In genomic region chr19:15464394-15465385, GRCh38 we compare ENCODE assay signal across 9 cellular contexts. TPM values are rescaled to one million over a fixed set of nuclear protein-coding genes. Genes with fewer than 3 reads are reported as not detected.
DNase-seq lines count a peak whose midpoint lies in the region; ATAC-seq, FAIRE-seq and TF ChIP-seq lines count a peak whose summit lies in the region.
"Had no signal": no experiment of that assay in that cellular context is flagged by ENCODE, and none has a peak within 500 bp of the region (broad histone marks: within the 10 kb centered on the region; RNA-seq: fewer than 3 reads in every experiment).

TSS of gene RASAL3 (minus strand) at chr19:15464544. CDS start at chr19:15464358, 186 bp downstream.

- TF ChIP-seq CTCF in H1 (IDR thresholded peaks at IDR 0.05; ENCODE audit: control extremely low read depth in 1 of 3, insufficient read depth in 1 of 3, low read depth in 1 of 3, low read length in 3 of 3) (no peak), PC-9 (conservative IDR thresholded peaks at IDR 0.05) (no peak)

- no peaks in the 10 kb centered on the region for H3K79me2 ChIP-seq in H1 (ENCODE audit: control insufficient read depth in 1 of 2, insufficient read depth in 2 of 2, low read length in 2 of 2)
- H3K79me2 ChIP-seq in PC-9 (ENCODE audit: low read depth), result no peaks in the 10 kb centered on the region

- no peak within 1 kb of the TSS for H2BK5ac ChIP-seq in H1 (ENCODE audit: low read depth, low read length)

- CTCF ChIA-PET in H1 (lab: Charles Lee; ENCODE audit: partially characterized antibody), result interaction anchor here (0.7 to 4.5 kb wide), 2 partner anchors 10 to 932 kb away, joined by 5 to 25 read pairs; no protein-coding TSS in a partner anchor
- CTCF ChIA-PET in PC-9 (lab: Charles Lee), result no interaction called here

- H4K5ac ChIP-seq in H1 (ENCODE audit: insufficient read length, low read depth, low read length), result no peak within 1 kb of the TSS

- peak within 1 kb of the TSS; percentile 83; the same call in 1 of the 2 replicates for H4K8ac ChIP-seq in H1 (ENCODE audit: extremely low read depth, insufficient read depth, low read length)

- no peaks in the 10 kb centered on the region for H3K9me3 ChIP-seq in BLaER1 treated with 17β-estradiol and CSF1 and Interleukin-3, amounts not matched to agents 10 nM and 100 nM (replicated peaks in 1 of 11)
- no peaks in the 10 kb centered on the region for H3K9me3 ChIP-seq in H1 (ENCODE audit: insufficient read depth in 2 of 2, low read depth in 1 of 2, low read length in 1 of 2)
- H3K9me3 ChIP-seq in PC-9 (ENCODE audit: insufficient read depth, low read depth), result no peaks in the 10 kb centered on the region

- no peak for FAIRE-seq in H1 (lab: Jason Lieb, UNC)
- FAIRE-seq: bronchial epithelial cell had no signal

- no peaks in the 10 kb centered on the region for H3K9me2 ChIP-seq in PC-9 (ENCODE audit: insufficient read depth)

- H3K4ac ChIP-seq in H1 (replicated peaks; ENCODE audit: insufficient read length, low read depth, low read length), result no peak within 1 kb of the TSS

- peak within 1 kb of the TSS; percentile 25; the same call in 1 of the 2 replicates for H2BK15ac ChIP-seq in H1 (ENCODE audit: low read length)

- H3K4me1 ChIP-seq in BLaER1 treated with 17β-estradiol and CSF1 and Interleukin-3, amounts not matched to agents 10 nM and 100 nM, result peaks cover 60 to 88% (median 81%) of the 10 kb centered on the region in 10 experiments
- H3K4me1 ChIP-seq in H1 (replicated peaks in 1 of 4; ENCODE audit: control insufficient read depth in 3 of 4, insufficient read depth in 4 of 4, low read length in 3 of 4) (peaks cover 0 to 3% (median 2%) of the 10 kb centered on the region in 4 experiments; a peak in 2 of 7 replicates), PC-9 (replicated peaks; ENCODE audit: insufficient read depth) (peaks cover 9% of the 10 kb centered on the region; the same call in 1 of the 2 replicates)

- no peak within 1 kb of the TSS; the same call in 1 of the 2 replicates for H2BK12ac ChIP-seq in H1 (ENCODE audit: low read depth, low read length)

- DNase-seq in activated CD4-positive, alpha-beta T cell treated with anti-CD3 and anti-CD28 coated beads for 48 hours, result peak; percentile 72
- DNase-seq in H1 (ENCODE audit: low read depth in 1 of 2, low spot score in 2 of 2) (no peak), PC-9 (no peak), inferior parietal cortex (ENCODE audit: extremely low spot score) (no peak)
- DNase-seq in stimulated activated CD4-positive, alpha-beta T cell treated with anti-CD3 and anti-CD28 coated beads, Interleukin-15, amount 100 ng/mL, for 24 hours, result peak; percentile 80

- H3K56ac ChIP-seq in H1 (replicated peaks; ENCODE audit: insufficient read length, low read depth, low read length), result no peak within 1 kb of the TSS

- H3K27ac ChIP-seq in BLaER1 treated with 17β-estradiol and CSF1 and Interleukin-3, amounts not matched to agents 10 nM and 100 nM, result peak within 1 kb of the TSS; percentile 86 to 99 (median 98)
- no peak within 1 kb of the TSS for H3K27ac ChIP-seq in H1 (ENCODE audit: low read depth, low read length)
- H3K27ac ChIP-seq in PC-9, result no peak within 1 kb of the TSS

- H2BK20ac ChIP-seq in H1 (ENCODE audit: low read length), result no peak within 1 kb of the TSS

- WGBS in H1 (ENCODE audit: extremely low coverage in 1 of 2, insufficient coverage in 1 of 2, insufficient read length in 1 of 2, insufficient replicate concordance in 2 of 2, low coverage in 1 of 2, low lambda C conversion rate in 2 of 2, missing lambda C conversion rate in 1 of 2), 2 experiments, result 75% methylated on average over 16 of the region's 17 CpGs; no CpG with 5 or more reads in 1 of the 2 experiments

- H2AK5ac ChIP-seq in H1 (ENCODE audit: low read depth, low read length), result no peak within 1 kb of the TSS

- no peak within 1 kb of the TSS for H3K18ac ChIP-seq in H1 (ENCODE audit: extremely low read depth, low read length)

- H3K36me3 ChIP-seq in BLaER1 treated with 17β-estradiol and CSF1 and Interleukin-3, amounts not matched to agents 10 nM and 100 nM, result peaks cover 0 to 31% (median 27%) of the 10 kb centered on the region in 11 experiments; a peak in 20 of 22 replicates
- H3K36me3 ChIP-seq in H1 (ENCODE audit: control insufficient read depth in 2 of 4, insufficient read depth in 4 of 4, low read length in 3 of 4) (no peaks in the 10 kb centered on the region), PC-9 (ENCODE audit: low read depth) (no peaks in the 10 kb centered on the region)

- no peak within 1 kb of the TSS for H4K91ac ChIP-seq in H1 (replicated peaks; ENCODE audit: insufficient read length, low read length)

- no peaks in the 10 kb centered on the region for H3K79me1 ChIP-seq in H1 (ENCODE audit: low read depth, low read length)

- ATAC-seq in HG03039 (IDR thresholded peaks at IDR 0.05; ENCODE audit: unreplicated experiment) (peak; percentile 37), HG03378 (IDR thresholded peaks at IDR 0.05; ENCODE audit: unreplicated experiment) (no peak)

- no peak for TF ChIP-seq RAD21 in H1 (IDR thresholded peaks at IDR 0.05 in 1 of 2, conservative IDR thresholded peaks at IDR 0.05 in 1 of 2; ENCODE audit: low read depth in 2 of 2, low read length in 2 of 2)

- POLR2A ChIA-PET in H1 (lab: Charles Lee; ENCODE audit: partially characterized antibody) (no interaction called here), PC-9 (lab: Charles Lee; ENCODE audit: unreplicated experiment) (no interaction called here)

- peak within 1 kb of the TSS; percentile 62 to 87 (median 78) for H3K4me3 ChIP-seq in BLaER1 treated with 17β-estradiol and CSF1 and Interleukin-3, amounts not matched to agents 10 nM and 100 nM
- peak within 1 kb of the TSS in 1 of 4 experiments; percentile 33; a peak in 1 of 8 replicates for H3K4me3 ChIP-seq in H1 (ENCODE audit: extremely low read depth in 1 of 4, insufficient read depth in 2 of 4, low read depth in 3 of 4, low read length in 4 of 4)
- H3K4me3 ChIP-seq in PC-9, result no peak within 1 kb of the TSS

- H2AFZ ChIP-seq in H1 (ENCODE audit: low read length) (no peak within 1 kb of the TSS; the same call in 1 of the 2 replicates), PC-9 (no peak within 1 kb of the TSS)

- no peak within 1 kb of the TSS for H2BK120ac ChIP-seq in H1 (replicated peaks; ENCODE audit: low read depth, low read length)

- peak within 1 kb of the TSS; percentile 80 to 98 (median 90) for H3K4me2 ChIP-seq in BLaER1 treated with 17β-estradiol and CSF1 and Interleukin-3, amounts not matched to agents 10 nM and 100 nM
- peak within 1 kb of the TSS; percentile 9 to 10; a peak in 2 of 4 replicates for H3K4me2 ChIP-seq in H1 (ENCODE audit: insufficient read depth in 1 of 2, low read depth in 2 of 2, low read length in 2 of 2)
- no peak within 1 kb of the TSS for H3K4me2 ChIP-seq in PC-9

- H4K20me1 ChIP-seq in BLaER1 treated with 17β-estradiol and CSF1 and Interleukin-3, amounts not matched to agents 10 nM and 100 nM, result peaks cover 0 to 21% (median 0%) of the 10 kb centered on the region in 11 experiments; a peak in 3 of 22 replicates
- peaks cover 3 to 8% of the 10 kb centered on the region in 2 experiments for H4K20me1 ChIP-seq in H1 (replicated peaks in 1 of 2; ENCODE audit: control insufficient read depth in 1 of 2, insufficient read depth in 2 of 2, low read length in 2 of 2)
- H4K20me1 ChIP-seq in PC-9 (ENCODE audit: insufficient read depth), result no peaks in the 10 kb centered on the region; the same call in 1 of the 2 replicates

- peaks cover 9 to 12% (median 11%) of the 10 kb centered on the region in 11 experiments for H3K27me3 ChIP-seq in BLaER1 treated with 17β-estradiol and CSF1 and Interleukin-3, amounts not matched to agents 10 nM and 100 nM
- H3K27me3 ChIP-seq in H1 (replicated peaks in 1 of 4; ENCODE audit: control insufficient read depth in 3 of 4, extremely low read depth in 1 of 4, insufficient read depth in 3 of 4, low read length in 3 of 4), result peaks cover 12 to 26% (median 19%) of the 10 kb centered on the region in 4 experiments
- H3K27me3 ChIP-seq in PC-9 (ENCODE audit: insufficient read depth, low read depth), result no peaks in the 10 kb centered on the region

- no peak within 1 kb of the TSS for H3K14ac ChIP-seq in H1 (ENCODE audit: insufficient read length)

- intact Hi-C loops in PC-9 (cut with micrococcal nuclease; ENCODE audit: unreplicated experiment), result no loop called here

- peak within 1 kb of the TSS; percentile 90 to 98 (median 94) for H3K9ac ChIP-seq in BLaER1 treated with 17β-estradiol and CSF1 and Interleukin-3, amounts not matched to agents 10 nM and 100 nM
- no peak within 1 kb of the TSS for H3K9ac ChIP-seq in H1 (replicated peaks in 1 of 4; ENCODE audit: extremely low read depth in 1 of 4, low read depth in 3 of 4, low read length in 3 of 4)

- peaks cover 2% of the 10 kb centered on the region; the same call in 1 of the 2 replicates for H3K23me2 ChIP-seq in H1 (ENCODE audit: low read depth, low read length)

- H3F3A ChIP-seq in PC-9 (ENCODE audit: insufficient read depth, low read depth), result peaks cover 14% of the 10 kb centered on the region; the same call in 1 of the 2 replicates

- no peak for TF ChIP-seq POLR2A in H1 (IDR thresholded peaks at IDR 0.05; ENCODE audit: control extremely low read depth in 1 of 2, low read depth in 2 of 2, low read length in 2 of 2)

- no peak for TF ChIP-seq EP300 in H1 (IDR thresholded peaks at IDR 0.05; ENCODE audit: borderline replicate concordance in 1 of 2, low read depth in 2 of 2, low read length in 2 of 2)

- BruUV-seq in PC-9 (replicated peaks; lab: Mats Ljungman, UMichigan), result no TSS peak

- no peak within 1 kb of the TSS for H3K23ac ChIP-seq in H1 (ENCODE audit: insufficient read length)

TF ChIP-seq in H1, 55 proteins besides CTCF, POLR2A, EP300 and RAD21 (continues in another document):
- TF ChIP-seq EGR1 (IDR thresholded peaks at IDR 0.05; ENCODE audit: borderline replicate concordance, low read depth, low read length) (no peak), CBX8 (IDR thresholded peaks at IDR 0.05; ENCODE audit: borderline replicate concordance, low read depth, low read length) (no peak), TAF1 (IDR thresholded peaks at IDR 0.05; ENCODE audit: low read depth, low read length) (no peak), YY1 (IDR thresholded peaks at IDR 0.05; ENCODE audit: low read depth, low read length) (no peak), CTBP2 (IDR thresholded peaks at IDR 0.05; ENCODE audit: borderline replicate concordance, insufficient read depth, insufficient read length, low read length) (no peak), MAFK (IDR thresholded peaks at IDR 0.05; ENCODE audit: low read depth, low read length) (no peak), BRCA1 (IDR thresholded peaks at IDR 0.05; ENCODE audit: low read depth, low read length) (no peak), BACH1 (IDR thresholded peaks at IDR 0.05; ENCODE audit: low read length) (no peak)

RNA-seq across cellular contexts. Expression of gene RASAL3, which starts in this region (rescaled TPM):
- 0.19 TPM in 2 replicates for total RNA-seq in H1 (2021; fragmentation: NEBNext Ultra II Directional; extraction: Animal tissue kit (Norgen Biotek cat#: 25700))
- polyA plus RNA-seq in H1 (2011; rRNA removed), result 0.63 and 2.4 TPM in 2 replicates
- polyA plus RNA-seq in H1 (2011; cell fraction: cytosol; rRNA removed), result 0.57 TPM
- 2.5 TPM for polyA plus RNA-seq in H1 (2011; cell fraction: nucleus; rRNA removed)
- polyA plus RNA-seq in H1 (2012, experiment 1 of 2), result 0.20 to 0.94 TPM (median 0.53 TPM) in 4 replicates
- 0.47 TPM for polyA plus RNA-seq in H1 (2012, experiment 2 of 2)
- 0.67 TPM for polyA plus RNA-seq in H1 (2013, experiment 1 of 2)
- polyA plus RNA-seq in H1 (2013, experiment 2 of 2), result 0.64 TPM
- polyA minus RNA-seq in H1 (2011; rRNA and poly(A)+ RNA removed), result 0.16 TPM in 1 of 2 replicates, not detected in the other
- polyA minus RNA-seq in H1 (2011; cell fraction: cytosol; rRNA and poly(A)+ RNA removed), result not detected
- 0.50 TPM for polyA minus RNA-seq in H1 (2011; cell fraction: nucleus; rRNA and poly(A)+ RNA removed)
- not detected in 2 replicates for total RNA-seq in PC-9 (2021)
- total RNA-seq: bronchial epithelial cell had no signal

Comparison
In these comparisons a context has a peak if more than half of its experiments do, and no peak if none do; other contexts are left out.
1. H3K27ac ChIP-seq: peak in BLaER1 treated with 17β-estradiol and CSF1 and Interleukin-3, amounts not matched to agents 10 nM and 100 nM (11 of 11); none in H1 (single experiment) and PC-9 (single experiment).
2. H3K9ac ChIP-seq: peak in BLaER1 treated with 17β-estradiol and CSF1 and Interleukin-3, amounts not matched to agents 10 nM and 100 nM (11 of 11); none in H1 (0 of 4).
3. DNase-seq: peak in activated CD4-positive, alpha-beta T cell treated with anti-CD3 and anti-CD28 coated beads for 48 hours (single experiment) and stimulated activated CD4-positive, alpha-beta T cell treated with anti-CD3 and anti-CD28 coated beads, Interleukin-15, amount 100 ng/mL, for 24 hours (single experiment); none in H1 (0 of 2), PC-9 (0 of 2) and inferior parietal cortex (single experiment).